In genomic region chr17:76951375-76951905, GRCh38 we compare ENCODE assay signal across 25 cellular contexts.
DNase-seq lines count a peak whose midpoint lies in the region; TF ChIP-seq lines count a peak whose summit lies in the region.
"Had no signal": no experiment of that assay in that cellular context is flagged by ENCODE, and none has a peak within 500 bp of the region (broad histone marks: within the 10 kb centered on the region; RNA-seq: fewer than 3 reads in every experiment).

No MANE protein-coding gene starts in this region.

- H3K4me1 ChIP-seq in colonic mucosa = no peaks in the 10 kb centered on the region
- H3K4me1 ChIP-seq: Caco-2 had no signal

- no peak overlapping the region for H3K27ac ChIP-seq in WERI-Rb-1
- H3K27ac ChIP-seq in colonic mucosa = no peak overlapping the region
- H3K27ac ChIP-seq: C4-2B, HL-60, PC-9 had no signal

- H3K36me3 ChIP-seq in WERI-Rb-1 (peaks cover 11% of the 10 kb centered on the region), colonic mucosa (no peaks in the 10 kb centered on the region)

- no peak overlapping the region for H3K4me3 ChIP-seq in WERI-Rb-1 (ENCODE audit: low read depth, low read length)
- no peak overlapping the region for H3K4me3 ChIP-seq in colonic mucosa
- H3K4me3 ChIP-seq: GM12878, PC-9 had no signal

- DNase-seq in A172 (ENCODE audit: low spot score) (peak; percentile 18), Caki2 (ENCODE audit: low read depth) (peak; percentile 14), WERI-Rb-1 (peak; percentile 69), putamen (ENCODE audit: low spot score) (peak; percentile 55), GOT3 (lab: John Stamatoyannopoulos, UW) (no peak), colonic mucosa (no peak), SHP77 (lab: John Stamatoyannopoulos, UW) (no peak)
- DNase-seq: Caco-2; CD8-positive, alpha-beta T cell; DMS 273 treated with DMSO at 0.1 percent for 48 hours; DMS79; EL; GDM1; HCEC 1CT; NCI-H1048; NCI-H1417 treated with DMSO at 0.1 percent for 48 hours; NCI-H1694 treated with DMSO at 0.1 percent for 48 hours; NCI-H2081 treated with DMSO at 0.1 percent for 48 hours; NCI-H69; PC-9; Right ventricle myocardium superior; T-cell had no signal

- TF ChIP-seq CTCF in WERI-Rb-1 (IDR thresholded peaks at IDR 0.05; ENCODE audit: low read depth, low read length) = no peak
- no peak for TF ChIP-seq CTCF in colonic mucosa (IDR thresholded peaks at IDR 0.05)

- H3K9ac ChIP-seq in colonic mucosa (ENCODE audit: low read depth in 2 of 2, low read length in 2 of 2) = no peak overlapping the region

- intact Hi-C loops in colonic mucosa (cut with DNase I) = no loop called here

- in situ Hi-C loops in Caki2 (cut with HindIII; ENCODE audit: low pct_unique_long_range_greater_than_20kb, low sequenced_read_pairs) = no loop called here

- H3K9me3 ChIP-seq in WERI-Rb-1 (ENCODE audit: severe bottlenecking) (no peaks in the 10 kb centered on the region), colonic mucosa (no peaks in the 10 kb centered on the region)
- H3K9me3 ChIP-seq: Caco-2 had no signal

- H3K27me3 ChIP-seq in WERI-Rb-1 (ENCODE audit: insufficient read depth, low read depth, severe bottlenecking) (no peaks in the 10 kb centered on the region), colonic mucosa (no peaks in the 10 kb centered on the region)

Comparison
In these comparisons a context has a peak if more than half of its experiments do, and no peak if none do; other contexts are left out.
1. DNase-seq: peak in A172 (single experiment), Caki2 (single experiment), WERI-Rb-1 (single experiment) and putamen (single experiment); none in GOT3 (single experiment), colonic mucosa (single experiment) and SHP77 (0 of 2).